In the genomic region with DNA sequence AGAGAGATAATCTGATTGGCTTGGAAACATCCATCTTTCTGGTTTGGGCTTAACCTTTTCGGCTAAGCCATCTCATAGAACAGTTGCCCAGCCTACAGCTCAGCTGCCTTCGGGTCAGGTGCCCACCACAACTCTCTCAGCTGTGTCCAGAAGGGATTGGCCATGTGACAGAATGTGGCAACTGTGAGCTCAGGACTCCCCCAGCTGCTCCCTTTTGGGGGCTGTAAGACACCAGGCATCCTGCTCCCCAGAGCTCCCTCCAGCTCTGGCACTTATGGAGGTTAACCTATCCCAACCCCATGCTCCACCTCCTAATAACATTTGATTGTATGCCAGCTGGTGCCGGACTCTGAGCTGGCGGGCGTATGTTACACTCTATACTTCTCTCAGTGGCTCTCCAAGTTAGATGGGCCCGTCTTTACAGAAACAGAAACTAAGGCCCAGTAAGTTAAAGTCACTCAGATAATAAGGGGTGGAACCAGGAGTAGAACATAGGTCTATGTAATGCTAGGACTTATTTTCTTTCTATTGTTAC, we compare ENCODE assay signal across 26 cellular contexts.
"Had no signal": no experiment of that assay in that cellular context is flagged by ENCODE, and none has a peak within 500 bp of the region (broad histone marks: within the 10 kb centered on the region; RNA-seq: fewer than 3 reads in every experiment).

No MANE protein-coding gene starts in this region.

- H2AFZ ChIP-seq: hepatocyte had no signal

- ATAC-seq: esophagus mucosa; foreskin keratinocyte; gastroesophageal sphincter; left cardiac atrium; lower lobe of right lung; naive thymus-derived CD4-positive, alpha-beta T cell; pancreas; stimulated activated effector memory CD8-positive, alpha-beta T cell treated with anti-CD3 and anti-CD28 coated beads, Interleukin-12 subunit alpha, Interleukin-12 subunit beta, amount 100 ng/mL, for 72 hours had no signal

- H3K4me1 ChIP-seq: gastroesophageal sphincter, left ventricle myocardium inferior, lower lobe of right lung, stomach, testis, tibial artery had no signal

- H3K27me3 ChIP-seq: foreskin keratinocyte, gastroesophageal sphincter, heart left ventricle, hepatocyte, pancreas, right lobe of liver, testis had no signal

- H3K9me3 ChIP-seq: gastroesophageal sphincter, lower lobe of right lung, pancreas, right lobe of liver, stomach, testis, tibial artery had no signal

- H3K4me3 ChIP-seq: dorsolateral prefrontal cortex, gastroesophageal sphincter, heart left ventricle, hepatocyte, left ventricle myocardium inferior, lower lobe of right lung, pancreas, right lobe of liver, stomach, testis, tibial artery had no signal

- H3K9me3 Mint-ChIP-seq: memory B cell; stimulated activated effector memory CD8-positive, alpha-beta T cell treated with anti-CD3 and anti-CD28 coated beads, Interleukin-12 subunit alpha, Interleukin-12 subunit beta, amount 100 ng/mL, for 72 hours had no signal

- H3K27ac ChIP-seq: dorsolateral prefrontal cortex, epithelial cell of prostate, foreskin keratinocyte, gastroesophageal sphincter, heart left ventricle, hepatocyte, left ventricle myocardium inferior, lower lobe of right lung, pancreas, right lobe of liver, stomach, testis, tibial artery had no signal

- H3K4me3 Mint-ChIP-seq: endodermal cell; memory B cell; naive thymus-derived CD4-positive, alpha-beta T cell; nephron; stimulated activated effector memory CD8-positive, alpha-beta T cell treated with anti-CD3 and anti-CD28 coated beads, Interleukin-12 subunit alpha, Interleukin-12 subunit beta, amount 100 ng/mL, for 72 hours; type B pancreatic cell had no signal

- H3K27ac Mint-ChIP-seq: endodermal cell; memory B cell; naive thymus-derived CD4-positive, alpha-beta T cell; progenitor cell of endocrine pancreas; stimulated activated effector memory CD8-positive, alpha-beta T cell treated with anti-CD3 and anti-CD28 coated beads, Interleukin-12 subunit alpha, Interleukin-12 subunit beta, amount 100 ng/mL, for 72 hours; type B pancreatic cell had no signal

- DNase-seq: dorsolateral prefrontal cortex; effector CD8-positive, alpha-beta T cell; endodermal cell; foreskin keratinocyte; heart left ventricle; left cardiac atrium; left ventricle myocardium inferior; lower lobe of right lung; naive thymus-derived CD4-positive, alpha-beta T cell; pancreas; right lobe of liver; stimulated activated CD4-positive, alpha-beta T cell treated with anti-CD3 and anti-CD28 coated beads, Interleukin-2, amount 100 ng/mL, for 24 hours; stimulated activated CD4-positive, alpha-beta T cell treated with anti-CD3 and anti-CD28 coated beads, Interleukin-4, amount 100 ng/mL, for 24 hours; stimulated activated naive CD4-positive, alpha-beta T cell treated with Interleukin-2 at 50 U/mL for 16 hours; stomach; testis; tibial artery had no signal

- H3K36me3 Mint-ChIP-seq: memory B cell; stimulated activated effector memory CD8-positive, alpha-beta T cell treated with anti-CD3 and anti-CD28 coated beads, Interleukin-12 subunit alpha, Interleukin-12 subunit beta, amount 100 ng/mL, for 72 hours; type B pancreatic cell had no signal

- H3K36me3 ChIP-seq: gastroesophageal sphincter, heart left ventricle, left ventricle myocardium inferior, lower lobe of right lung, pancreas, right lobe of liver, stomach, tibial artery had no signal

- H3K4me1 Mint-ChIP-seq: endodermal cell had no signal

- H3K4me2 ChIP-seq: hepatocyte had no signal
